12 cellular contexts compared by ENCODE assay signal in the genomic region with DNA sequence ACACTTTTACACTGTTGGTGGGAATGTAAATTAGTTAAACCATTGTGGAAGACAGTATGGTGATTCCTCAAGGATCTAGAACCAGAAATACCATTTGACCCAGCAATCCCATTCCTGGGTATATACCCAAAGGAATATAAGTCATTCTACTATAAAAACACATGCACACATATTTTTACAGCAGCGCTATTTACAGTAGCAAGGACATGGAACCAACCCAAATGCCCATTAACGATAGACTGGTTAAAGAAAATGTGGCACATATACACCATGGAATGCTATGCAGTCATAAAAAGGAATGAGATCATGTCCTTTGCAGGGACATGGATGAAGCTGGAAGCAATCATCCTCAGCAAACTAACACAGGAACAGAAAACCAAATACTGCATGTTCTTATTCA. TPM values are rescaled to one million over a fixed set of nuclear protein-coding genes. Genes with fewer than 3 reads are reported as not detected.
"Had no signal": no experiment of that assay in that cellular context is flagged by ENCODE, and none has a peak within 500 bp of the region (broad histone marks: within the 10 kb centered on the region; RNA-seq: fewer than 3 reads in every experiment).

No MANE protein-coding gene starts in this region.

RNA-seq across cellular contexts. Expression of a gene that starts 5.9 kb away (rescaled TPM):
- total RNA-seq: activated naive CD4-positive, alpha-beta T cell treated with anti-CD3 and anti-CD28 coated beads for 36 hours; activated naive CD4-positive, alpha-beta T cell treated with anti-CD3 and anti-CD28 coated beads, Interleukin-2, amount 50 U/mL, for 72 hours; activated naive CD8-positive, alpha-beta T cell treated with anti-CD3 and anti-CD28 coated beads for 36 hours; activated naive CD8-positive, alpha-beta T cell treated with anti-CD3 and anti-CD28 coated beads, Interleukin-2, amount 10 ng/mL, durations not matched to agents 7 days and 5 days; activated T-cell treated with anti-CD3 and anti-CD28 coated beads, Interleukin-2, amount 50 U/mL, for 4 hours; activated T-cell treated with anti-CD3 and anti-CD28 coated beads, Interleukin-2, amount 50 U/mL, for 72 hours; activated T-helper 1 cell treated with anti-CD3 and anti-CD28 coated beads, Interleukin-12 subunit alpha, Interleukin-12 subunit beta, Interleukin-2, Interleukin-4 antibody, amounts not matched to agents 30 ng/mL and 10 ng/mL and 1 ng/mL, durations not matched to agents 14 hours and 24 hours and 36 hours; activated T-helper 17 cell treated with anti-CD3 and anti-CD28 coated beads, Interleukin-2, amount 50 U/mL, for 72 hours; activated T-helper 2 cell treated with anti-CD3 and anti-CD28 coated beads, Interferon-gamma antibody, Interleukin-2, Interleukin-4, amounts not matched to agents 10 μg/mL and 5 μg/mL and 100 μg/mL, durations not matched to agents 14 hours and 24 hours and 36 hours; ascending aorta; cardiac septum had no signal
- polyA plus RNA-seq: aorta had no signal
